In the genomic region with DNA sequence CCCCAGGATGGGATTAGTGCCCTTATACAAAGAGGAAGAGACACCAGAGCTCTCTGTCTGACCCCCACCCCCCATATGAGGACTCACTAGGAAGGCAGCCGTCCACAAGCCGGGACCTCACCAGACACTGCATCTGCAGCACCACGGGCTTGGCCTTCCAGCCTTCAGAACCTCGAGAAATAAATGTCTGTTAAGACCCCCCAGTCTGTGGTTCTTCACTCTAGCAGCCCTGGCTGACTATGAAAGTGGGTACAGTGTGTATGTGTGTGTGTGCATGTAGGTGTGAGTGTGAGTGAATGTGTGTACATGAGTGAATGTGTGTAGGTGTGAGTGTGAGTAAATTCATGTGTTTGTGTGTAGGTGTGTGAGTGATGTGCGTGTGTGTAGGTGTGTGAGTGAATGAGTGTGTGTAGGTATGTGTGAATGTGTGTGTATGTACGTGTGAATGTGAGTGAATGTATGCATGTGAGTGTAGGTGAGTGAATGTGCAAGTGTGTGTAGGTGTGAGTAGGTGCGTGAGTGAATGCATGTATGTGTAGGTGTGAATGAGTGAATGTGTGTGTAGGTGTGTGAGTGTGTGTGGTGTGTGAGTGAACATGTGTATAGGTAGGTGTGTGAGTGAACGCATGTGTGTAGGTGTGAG, we compare ENCODE assay signal across 26 cellular contexts.
"Had no signal": no experiment of that assay in that cellular context is flagged by ENCODE, and none has a peak within 500 bp of the region (broad histone marks: within the 10 kb centered on the region; RNA-seq: fewer than 3 reads in every experiment).

No MANE protein-coding gene starts in this region.

- ATAC-seq: gastrocnemius medialis; heart left ventricle; left cardiac atrium; left lung; naive thymus-derived CD8-positive, alpha-beta T cell; psoas muscle; right cardiac atrium; stimulated activated naive B cell treated with anti-CD40 and anti-IgM and Interleukin-4, amounts not matched to agents 10 μg/mL and 1 μg/mL and 100 μg/mL, for 72 hours had no signal

- H3K9me3 ChIP-seq: gastrocnemius medialis, heart left ventricle, left lung, ovary, psoas muscle, suprapubic skin, transverse colon had no signal

- H3K4me2 ChIP-seq: hepatocyte had no signal

- H3K27ac ChIP-seq: dorsolateral prefrontal cortex, gastrocnemius medialis, heart left ventricle, hepatocyte, left lung, ovary, psoas muscle, suprapubic skin, transverse colon had no signal

- H3K4me3 ChIP-seq: dorsolateral prefrontal cortex, gastrocnemius medialis, heart left ventricle, hepatocyte, left lung, ovary, psoas muscle, suprapubic skin, transverse colon had no signal

- FAIRE-seq: colon, islet of Langerhans, small intestine had no signal

- DNase-seq: cerebellar nuclear complex; dorsolateral prefrontal cortex; effector CD4-positive, alpha-beta T cell; foreskin fibroblast; gastrocnemius medialis; heart left ventricle; left cardiac atrium; left lung; mesendoderm; midbrain; naive thymus-derived CD8-positive, alpha-beta T cell; nephron progenitor cell; occipital lobe; ovary; posterior cingulate gyrus; right cardiac atrium; small intestine; stimulated activated CD4-positive, alpha-beta T cell treated with anti-CD3 and anti-CD28 coated beads, Interleukin-15, amount 100 ng/mL, for 24 hours; stimulated activated CD4-positive, alpha-beta T cell treated with anti-CD3 and anti-CD28 coated beads, Interleukin-2, amount 100 ng/mL, for 48 hours; stimulated activated naive B cell treated with anti-CD40 and anti-IgM and Interleukin-4, amounts not matched to agents 10 μg/mL and 1 μg/mL and 100 μg/mL, for 72 hours; transverse colon had no signal

- H3K27me3 ChIP-seq: gastrocnemius medialis, heart left ventricle, hepatocyte, left lung, ovary, transverse colon had no signal

- H3K4me1 ChIP-seq: gastrocnemius medialis, heart left ventricle, left lung, psoas muscle, suprapubic skin had no signal

- H3K79me2 ChIP-seq: hepatocyte had no signal

- H3K36me3 ChIP-seq: gastrocnemius medialis, heart left ventricle, left lung, ovary, suprapubic skin, transverse colon had no signal

- H2AFZ ChIP-seq: hepatocyte had no signal
